In the genomic region with DNA sequence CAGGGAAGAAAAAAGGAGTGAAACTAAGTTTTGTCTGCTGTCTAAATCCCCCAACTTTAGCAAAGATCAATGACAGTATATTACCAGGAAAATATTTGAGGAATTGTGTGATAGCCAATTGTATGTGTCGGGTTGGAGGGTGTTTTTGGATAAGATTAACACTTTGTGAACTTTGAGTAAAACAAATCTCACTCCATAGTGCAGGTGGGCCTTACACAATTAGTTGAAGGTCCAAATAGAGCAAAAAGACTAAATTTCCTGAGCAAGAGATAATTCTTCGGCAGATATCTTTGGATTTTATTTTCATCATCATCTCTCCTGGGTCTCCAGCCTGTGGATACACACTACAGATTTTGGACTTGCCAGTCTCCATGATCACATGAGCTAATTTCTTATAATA, we compare ENCODE assay signal across 8 cellular contexts.
"Had no signal": no experiment of that assay in that cellular context is flagged by ENCODE, and none has a peak within 500 bp of the region (broad histone marks: within the 10 kb centered on the region; RNA-seq: fewer than 3 reads in every experiment).

No MANE protein-coding gene starts in this region.

- ATAC-seq: GM12878 had no signal

- DNase-seq: GDM1, GF-D8 had no signal

- H3K4me3 ChIP-seq: GM12878 had no signal

- FAIRE-seq: G401.6, GM12878, GM12891, GM12892, GM18507, GM19239 had no signal
